Comparison of ENCODE assay signal across 11 cellular contexts in genomic region chr17:45246338-45246737, GRCh38. TPM values are rescaled to one million over a fixed set of nuclear protein-coding genes. Genes with fewer than 3 reads are reported as not detected.
DNase-seq lines count a peak whose midpoint lies in the region; ATAC-seq and TF ChIP-seq lines count a peak whose summit lies in the region.
"Had no signal": no experiment of that assay in that cellular context is flagged by ENCODE, and none has a peak within 500 bp of the region (broad histone marks: within the 10 kb centered on the region; RNA-seq: fewer than 3 reads in every experiment).

No MANE protein-coding gene starts in this region.

- no peak overlapping the region for H3K9ac ChIP-seq in skeletal muscle satellite cell (ENCODE audit: low read depth, low read length)

- no peak for DNase-seq in activated T-cell treated with anti-CD3 and anti-CD28 coated beads, Interleukin-2, amount 50 U/mL, for 24 hours
- no peak for DNase-seq in activated T-cell treated with anti-CD3 and anti-CD28 coated beads, Interleukin-2, amount 50 U/mL, for 1 hour
- DNase-seq in RWPE1 (ENCODE audit: low spot score) (no peak), endothelial cell (ENCODE audit: low spot score) (no peak), iPS-NIHi7 (ENCODE audit: extremely low spot score) (no peak)
- DNase-seq in stimulated activated CD4-positive, alpha-beta T cell treated with anti-CD3 and anti-CD28 coated beads, Interleukin-4, amount 100 ng/mL, for 1 hour: no peak

- H3K4me2 ChIP-seq in skeletal muscle satellite cell (ENCODE audit: low read length): peak overlapping the region; percentile 85

- H3K27me3 Mint-ChIP-seq in activated T-cell treated with anti-CD3 and anti-CD28 coated beads, Interleukin-2, amount 50 U/mL, for 24 hours: no peaks in the 10 kb centered on the region
- peaks cover 6% of the 10 kb centered on the region for H3K27me3 Mint-ChIP-seq in endothelial cell (ENCODE audit: unreplicated experiment)

- H3K27ac ChIP-seq in RWPE1: peak overlapping the region; percentile 89

- no peaks in the 10 kb centered on the region for H3K27me3 ChIP-seq in skeletal muscle satellite cell (ENCODE audit: control insufficient read depth, insufficient read depth, low read length)

- H3K4me3 ChIP-seq in skeletal muscle satellite cell (ENCODE audit: low read length): no peak overlapping the region

- peak overlapping the region; percentile 83 for H3K4me3 Mint-ChIP-seq in activated T-cell treated with anti-CD3 and anti-CD28 coated beads, Interleukin-2, amount 50 U/mL, for 24 hours
- peak overlapping the region; percentile 85 for H3K4me3 Mint-ChIP-seq in endothelial cell (ENCODE audit: unreplicated experiment)

- no peaks in the 10 kb centered on the region for H3K9me3 ChIP-seq in skeletal muscle satellite cell (replicated peaks; ENCODE audit: low read length)
- H3K9me3 ChIP-seq: gastroesophageal sphincter had no signal

- H3K4me1 Mint-ChIP-seq in activated T-cell treated with anti-CD3 and anti-CD28 coated beads, Interleukin-2, amount 50 U/mL, for 24 hours (ENCODE audit: low read depth): peaks cover 44% of the 10 kb centered on the region
- peaks cover 40% of the 10 kb centered on the region for H3K4me1 Mint-ChIP-seq in endothelial cell (ENCODE audit: unreplicated experiment)

- CTCF ChIA-PET in RWPE1 (lab: Yijun Ruan, JAX): interaction anchor here (0.7 to 1.5 kb wide), 2 partner anchors 20 to 1300 kb away, joined by 3 to 4 read pairs; no protein-coding TSS in a partner anchor

- POLR2A ChIA-PET in RWPE1 (lab: Yijun Ruan, JAX; ENCODE audit: low non-redundant PET): no interaction called here

- peak overlapping the region; percentile 93 for H3K27ac Mint-ChIP-seq in activated T-cell treated with anti-CD3 and anti-CD28 coated beads, Interleukin-2, amount 50 U/mL, for 24 hours
- H3K27ac Mint-ChIP-seq in endothelial cell (ENCODE audit: unreplicated experiment): no peak overlapping the region

- H3K9me3 Mint-ChIP-seq in activated T-cell treated with anti-CD3 and anti-CD28 coated beads, Interleukin-2, amount 50 U/mL, for 24 hours: no peaks in the 10 kb centered on the region
- H3K9me3 Mint-ChIP-seq in endothelial cell (ENCODE audit: unreplicated experiment): no peaks in the 10 kb centered on the region

- no peak for ATAC-seq in GM18909 (IDR thresholded peaks at IDR 0.05; ENCODE audit: poor library complexity, unreplicated experiment)
- ATAC-seq: gastroesophageal sphincter had no signal

- peaks cover 3% of the 10 kb centered on the region for H3K36me3 ChIP-seq in skeletal muscle satellite cell (ENCODE audit: insufficient read depth, low read length)

- peaks cover 15% of the 10 kb centered on the region for H3K4me1 ChIP-seq in skeletal muscle satellite cell (ENCODE audit: control insufficient read depth, insufficient read depth, low read length)

- TF ChIP-seq CTCF in RWPE1 (conservative IDR thresholded peaks at IDR 0.05; ENCODE audit: low read depth): no peak
- no peak for TF ChIP-seq CTCF in endothelial cell (IDR thresholded peaks at IDR 0.05; ENCODE audit: unreplicated experiment)

- H3K36me3 Mint-ChIP-seq in activated T-cell treated with anti-CD3 and anti-CD28 coated beads, Interleukin-2, amount 50 U/mL, for 24 hours (ENCODE audit: low read depth): peaks cover 85% of the 10 kb centered on the region
- peaks cover 21% of the 10 kb centered on the region for H3K36me3 Mint-ChIP-seq in endothelial cell (ENCODE audit: low read depth, unreplicated experiment)

RNA-seq across cellular contexts. Expression of gene SPATA32, which starts 15.6 kb away (rescaled TPM):
- not detected for total RNA-seq in endothelial cell (ENCODE audit: unreplicated experiment)
- total RNA-seq in skeletal muscle satellite cell (2012; rRNA removed): not detected in 2 replicates
- total RNA-seq: aorta, gastroesophageal sphincter, posterior vena cava had no signal

RNA-seq across cellular contexts. Expression of gene FMNL1, which starts 24.7 kb away (rescaled TPM):
- 103 TPM for total RNA-seq in endothelial cell (ENCODE audit: unreplicated experiment)
- 3.3 and 6.3 TPM in 2 replicates for total RNA-seq in skeletal muscle satellite cell (2012; rRNA removed)
